In the genomic region with DNA sequence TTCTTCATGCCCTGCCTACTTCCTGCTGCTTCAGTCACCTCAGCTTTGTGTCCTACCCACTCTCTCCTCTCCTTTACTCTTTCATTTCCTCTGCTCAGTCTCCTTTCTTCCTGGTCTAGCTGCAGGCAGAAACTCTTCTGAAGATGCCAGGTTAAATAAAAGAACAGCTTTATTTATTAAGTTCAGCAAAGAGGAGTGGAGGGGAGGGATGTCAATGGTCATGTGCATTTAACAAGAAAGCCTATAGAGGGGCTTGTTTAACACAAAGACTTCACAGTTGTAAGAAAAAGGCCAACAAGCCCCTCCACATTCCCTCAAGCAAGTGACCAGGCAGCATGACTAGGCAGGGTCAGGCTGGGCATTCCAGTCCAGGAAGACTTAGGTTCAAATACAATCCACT, we compare ENCODE assay signal across 31 cellular contexts.
"Had no signal": no experiment of that assay in that cellular context is flagged by ENCODE, and none has a peak within 500 bp of the region (broad histone marks: within the 10 kb centered on the region; RNA-seq: fewer than 3 reads in every experiment).

No MANE protein-coding gene starts in this region.

- H3K4me3 ChIP-seq: ascending aorta, breast epithelium, cardiac muscle cell, colonic mucosa, dorsolateral prefrontal cortex, gastrocnemius medialis had no signal

- H3K4me3 Mint-ChIP-seq: activated CD4-positive, alpha-beta memory T cell treated with anti-CD3 and anti-CD28 coated beads, Interleukin-2, amount 10 ng/mL, durations not matched to agents 7 days and 5 days; activated CD4-positive, alpha-beta T cell treated with anti-CD3 and anti-CD28 coated beads, Interleukin-2, amount 10 ng/mL, durations not matched to agents 7 days and 5 days; activated naive CD4-positive, alpha-beta T cell treated with anti-CD3 and anti-CD28 coated beads, Interleukin-2, amount 10 ng/mL, durations not matched to agents 7 days and 5 days; activated naive CD8-positive, alpha-beta T cell treated with anti-CD3 and anti-CD28 coated beads, Interleukin-2, amount 10 ng/mL, durations not matched to agents 7 days and 5 days; activated T-cell treated with anti-CD3 and anti-CD28 coated beads, Interleukin-2, amount 50 U/mL, for 24 hours; activated T-cell treated with anti-CD3 and anti-CD28 coated beads, Interleukin-2, amount 50 U/mL, for 72 hours; brain; endodermal cell; WTC11 had no signal

- H3K4me1 Mint-ChIP-seq: activated CD4-positive, alpha-beta memory T cell treated with anti-CD3 and anti-CD28 coated beads, Interleukin-2, amount 10 ng/mL, durations not matched to agents 7 days and 5 days; activated CD4-positive, alpha-beta T cell treated with anti-CD3 and anti-CD28 coated beads, Interleukin-2, amount 10 ng/mL, durations not matched to agents 7 days and 5 days; activated naive CD4-positive, alpha-beta T cell treated with anti-CD3 and anti-CD28 coated beads, Interleukin-2, amount 10 ng/mL, durations not matched to agents 7 days and 5 days; activated naive CD8-positive, alpha-beta T cell treated with anti-CD3 and anti-CD28 coated beads, Interleukin-2, amount 10 ng/mL, durations not matched to agents 7 days and 5 days; endodermal cell; WTC11 had no signal

- ATAC-seq: activated naive CD4-positive, alpha-beta T cell treated with anti-CD3 and anti-CD28 coated beads, Interleukin-2, amount 50 U/mL, for 72 hours; activated T-cell treated with anti-CD3 and anti-CD28 coated beads, Interleukin-2, amount 50 U/mL, for 72 hours; esophagus mucosa; gastrocnemius medialis; WTC11 had no signal

- H3K27me3 ChIP-seq: ascending aorta, colonic mucosa, gastrocnemius medialis had no signal

- H3K36me3 ChIP-seq: ascending aorta, breast epithelium, cardiac muscle cell, colonic mucosa, gastrocnemius medialis had no signal

- H3K36me3 Mint-ChIP-seq: activated naive CD4-positive, alpha-beta T cell treated with anti-CD3 and anti-CD28 coated beads, Interleukin-2, amount 10 ng/mL, durations not matched to agents 7 days and 5 days; activated naive CD4-positive, alpha-beta T cell treated with anti-CD3 and anti-CD28 coated beads, Interleukin-2, amount 50 U/mL, for 72 hours; activated naive CD8-positive, alpha-beta T cell treated with anti-CD3 and anti-CD28 coated beads, Interleukin-2, amount 10 ng/mL, durations not matched to agents 7 days and 5 days; brain; WTC11 had no signal

- H3K9me3 ChIP-seq: ascending aorta, breast epithelium, colonic mucosa, gastrocnemius medialis had no signal

- DNase-seq: activated CD4-positive, alpha-beta memory T cell treated with anti-CD3 and anti-CD28 coated beads, Interleukin-2, amount 10 ng/mL, durations not matched to agents 7 days and 5 days; activated CD4-positive, alpha-beta T cell treated with anti-CD3 and anti-CD28 coated beads for 1 hour; activated CD4-positive, alpha-beta T cell treated with anti-CD3 and anti-CD28 coated beads for 4 hours; activated CD4-positive, alpha-beta T cell treated with anti-CD3 and anti-CD28 coated beads, Interleukin-2, amount 10 ng/mL, durations not matched to agents 7 days and 5 days; activated CD4-positive, alpha-beta T cell treated with anti-CD3 and anti-CD28 coated beads, Interleukin-2, amount 50 U/mL, for 4 hours; activated CD8-positive, alpha-beta memory T cell treated with anti-CD3 and anti-CD28 coated beads, Interleukin-2, amount 50 U/mL, for 48 hours; activated gamma-delta T cell; activated naive CD4-positive, alpha-beta T cell; activated naive CD4-positive, alpha-beta T cell treated with anti-CD3 and anti-CD28 coated beads, Interleukin-2, amount 10 ng/mL, durations not matched to agents 7 days and 5 days; activated naive CD8-positive, alpha-beta T cell treated with anti-CD3 and anti-CD28 coated beads, Interleukin-2, amount 10 ng/mL, durations not matched to agents 7 days and 5 days; activated T-cell treated with anti-CD3 and anti-CD28 coated beads for 4 hours; activated T-cell treated with anti-CD3 and anti-CD28 coated beads, Interleukin-2, amount 50 U/mL, for 24 hours; activated T-cell treated with anti-CD3 and anti-CD28 coated beads, Interleukin-2, amount 50 U/mL, for 72 hours; central memory CD4-positive, alpha-beta T cell; cerebellar nuclear complex; colonic mucosa; dorsolateral prefrontal cortex; effector memory CD4-positive, alpha-beta T cell; endodermal cell; foreskin fibroblast; gastrocnemius medialis; glutamatergic neuron; T-helper 2 cell had no signal

- H3K4me1 ChIP-seq: breast epithelium, colonic mucosa had no signal

- H3K27ac ChIP-seq: ascending aorta, breast epithelium, cardiac muscle cell, colonic mucosa, dorsolateral prefrontal cortex, gastrocnemius medialis, VCaP had no signal

- H3K27ac Mint-ChIP-seq: activated CD4-positive, alpha-beta memory T cell treated with anti-CD3 and anti-CD28 coated beads, Interleukin-2, amount 10 ng/mL, durations not matched to agents 7 days and 5 days; activated CD4-positive, alpha-beta T cell treated with anti-CD3 and anti-CD28 coated beads, Interleukin-2, amount 10 ng/mL, durations not matched to agents 7 days and 5 days; activated naive CD4-positive, alpha-beta T cell treated with anti-CD3 and anti-CD28 coated beads, Interleukin-2, amount 10 ng/mL, durations not matched to agents 7 days and 5 days; activated naive CD4-positive, alpha-beta T cell treated with anti-CD3 and anti-CD28 coated beads, Interleukin-2, amount 50 U/mL, for 72 hours; activated naive CD8-positive, alpha-beta T cell treated with anti-CD3 and anti-CD28 coated beads, Interleukin-2, amount 10 ng/mL, durations not matched to agents 7 days and 5 days; activated T-cell treated with anti-CD3 and anti-CD28 coated beads, Interleukin-2, amount 50 U/mL, for 24 hours; activated T-cell treated with anti-CD3 and anti-CD28 coated beads, Interleukin-2, amount 50 U/mL, for 72 hours; brain; endodermal cell; WTC11 had no signal

- H3K27me3 Mint-ChIP-seq: activated CD4-positive, alpha-beta memory T cell treated with anti-CD3 and anti-CD28 coated beads, Interleukin-2, amount 10 ng/mL, durations not matched to agents 7 days and 5 days; activated CD4-positive, alpha-beta T cell treated with anti-CD3 and anti-CD28 coated beads, Interleukin-2, amount 10 ng/mL, durations not matched to agents 7 days and 5 days; activated naive CD4-positive, alpha-beta T cell treated with anti-CD3 and anti-CD28 coated beads, Interleukin-2, amount 10 ng/mL, durations not matched to agents 7 days and 5 days; activated T-cell treated with anti-CD3 and anti-CD28 coated beads, Interleukin-2, amount 50 U/mL, for 24 hours had no signal

- H3K9me3 Mint-ChIP-seq: activated CD4-positive, alpha-beta memory T cell treated with anti-CD3 and anti-CD28 coated beads, Interleukin-2, amount 10 ng/mL, durations not matched to agents 7 days and 5 days; activated CD4-positive, alpha-beta T cell treated with anti-CD3 and anti-CD28 coated beads, Interleukin-2, amount 10 ng/mL, durations not matched to agents 7 days and 5 days; activated naive CD4-positive, alpha-beta T cell treated with anti-CD3 and anti-CD28 coated beads, Interleukin-2, amount 10 ng/mL, durations not matched to agents 7 days and 5 days; activated naive CD4-positive, alpha-beta T cell treated with anti-CD3 and anti-CD28 coated beads, Interleukin-2, amount 50 U/mL, for 72 hours; activated naive CD8-positive, alpha-beta T cell treated with anti-CD3 and anti-CD28 coated beads, Interleukin-2, amount 10 ng/mL, durations not matched to agents 7 days and 5 days; activated T-cell treated with anti-CD3 and anti-CD28 coated beads, Interleukin-2, amount 50 U/mL, for 72 hours had no signal
